8 cellular contexts compared by ENCODE assay signal in genomic region chr11:72413914-72414628, GRCh38.
DNase-seq lines count a peak whose midpoint lies in the region; ATAC-seq and TF ChIP-seq lines count a peak whose summit lies in the region.

No MANE protein-coding gene starts in this region.

- H3F3A ChIP-seq in DOHH2 (ENCODE audit: control insufficient read depth, insufficient read depth): no peaks in the 10 kb centered on the region

- ATAC-seq in HG03039 (IDR thresholded peaks at IDR 0.05; ENCODE audit: unreplicated experiment): no peak

- no peaks in the 10 kb centered on the region for H3K36me3 ChIP-seq in DOHH2 (ENCODE audit: control insufficient read depth, low read length)
- H3K36me3 ChIP-seq in endocrine pancreas (ENCODE audit: control insufficient read depth, insufficient read depth, low read length): no peaks in the 10 kb centered on the region

- no peak overlapping the region for H3K4me2 ChIP-seq in DOHH2 (ENCODE audit: low read length)

- H3K4me1 ChIP-seq in DOHH2 (ENCODE audit: control insufficient read depth, low read length): peaks cover 34% of the 10 kb centered on the region
- no peaks in the 10 kb centered on the region for H3K4me1 ChIP-seq in endocrine pancreas (ENCODE audit: control insufficient read depth, insufficient read depth, low read length)

- no peaks in the 10 kb centered on the region for H3K27me3 ChIP-seq in DOHH2 (ENCODE audit: control insufficient read depth, low read length)
- no peaks in the 10 kb centered on the region for H3K27me3 ChIP-seq in endocrine pancreas (ENCODE audit: control insufficient read depth, insufficient read depth, low read length)

- 0 out of 2 replicates have a peak, but pooled peaks cover 3% of the 10 kb centered on the region for H3K79me2 ChIP-seq in DOHH2 (ENCODE audit: control insufficient read depth, low read length)

- TF ChIP-seq CTCF in DOHH2 (IDR thresholded peaks at IDR 0.05; ENCODE audit: low read depth, low read length, poor library complexity, severe bottlenecking): peak; percentile 88

- H3K9me2 ChIP-seq in DOHH2 (replicated peaks; ENCODE audit: control insufficient read depth, low read length): no peaks in the 10 kb centered on the region

- no peaks in the 10 kb centered on the region for H3K9me3 ChIP-seq in DOHH2 (ENCODE audit: control insufficient read depth, insufficient read depth, low read length)
- no peaks in the 10 kb centered on the region for H3K9me3 ChIP-seq in endocrine pancreas (ENCODE audit: control insufficient read depth, low read length)

- H3K4me3 ChIP-seq in DOHH2 (ENCODE audit: low read length): no peak overlapping the region
- H3K4me3 ChIP-seq in endocrine pancreas (ENCODE audit: control insufficient read depth, insufficient read depth, low read length): no peak overlapping the region

- H4K20me1 ChIP-seq in DOHH2 (ENCODE audit: control insufficient read depth, insufficient read depth, low read depth, low read length): no peaks in the 10 kb centered on the region

- H3K27ac ChIP-seq in DOHH2 (ENCODE audit: low read depth, low read length): no peak overlapping the region

- peak in 69 of 76 experiments; percentile 5 to 83 (median 65) for DNase-seq in HUDEP-2 (lab: John Stamatoyannopoulos, UW; ENCODE audit: unreplicated experiment in 76 of 76)
- peak; percentile 33 to 70 for DNase-seq in NOMO-1 (lab: John Stamatoyannopoulos, UW; ENCODE audit: unreplicated experiment in 2 of 2)
- DNase-seq in activated CD8-positive, alpha-beta memory T cell treated with anti-CD3 and anti-CD28 coated beads for 4 hours (ENCODE audit: low read depth in 2 of 2): peak; percentile 35 to 36
- DNase-seq in midbrain (lab: John Stamatoyannopoulos, UW): peak; percentile 85
- DNase-seq in stimulated activated CD8-positive, alpha-beta memory T cell treated with anti-CD3 and anti-CD28 coated beads, Interleukin-4, amount 100 ng/mL, for 24 hours (ENCODE audit: low read depth): peak; percentile 59

- H3K9ac ChIP-seq in endocrine pancreas (ENCODE audit: control insufficient read depth, insufficient read depth, low read length): peak overlapping the region; percentile 67
